Comparison of ENCODE assay signal across 8 cellular contexts in the genomic region with DNA sequence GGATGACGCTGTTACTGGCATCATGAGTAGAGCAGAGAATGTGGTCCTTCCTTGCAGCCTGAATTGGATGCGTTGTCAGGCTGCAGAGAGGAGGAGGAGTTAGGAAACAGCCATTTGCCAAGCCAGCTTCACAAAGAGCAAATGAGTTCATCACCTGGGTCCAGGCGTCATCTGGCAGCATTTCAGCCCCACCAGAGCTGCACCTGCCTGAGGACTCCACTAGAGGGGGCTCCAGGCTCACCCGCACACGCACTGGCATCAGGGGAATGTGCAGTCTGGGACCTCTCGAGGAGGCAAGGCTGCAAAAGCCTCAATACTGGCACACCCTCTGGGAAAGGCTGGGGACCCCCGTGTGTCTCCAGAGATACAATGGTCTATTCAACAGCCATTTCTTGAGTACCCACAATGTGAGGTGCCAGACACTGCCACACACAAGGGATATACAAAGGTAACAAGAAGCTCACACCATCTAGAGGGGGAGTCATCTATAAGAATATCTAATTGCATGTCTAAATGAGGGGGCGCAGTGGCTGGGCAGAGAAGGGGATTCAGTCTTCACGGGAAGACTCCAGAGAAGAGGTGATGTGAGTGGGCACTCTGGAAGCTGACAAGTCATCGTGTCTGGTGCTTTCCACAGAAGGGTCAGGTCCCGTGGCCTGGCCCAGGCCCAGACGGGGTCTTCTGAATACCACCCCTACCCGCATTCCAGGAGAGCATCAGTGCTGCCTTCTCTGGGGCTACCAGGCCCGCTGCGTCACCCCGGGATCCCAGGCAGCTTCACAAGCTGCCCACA. TPM values are rescaled to one million over a fixed set of nuclear protein-coding genes. Genes with fewer than 3 reads are reported as not detected.
DNase-seq lines count a peak whose midpoint lies in the region; ATAC-seq and TF ChIP-seq lines count a peak whose summit lies in the region.

No MANE protein-coding gene starts in this region.

- H3K9me3 Mint-ChIP-seq in activated naive CD8-positive, alpha-beta T cell treated with anti-CD3 and anti-CD28 coated beads, Interleukin-2, amount 50 U/mL, for 24 hours: no peaks in the 10 kb centered on the region

- H3K9me3 ChIP-seq in SJSA1 (replicated peaks): no peaks in the 10 kb centered on the region
- peaks cover 1% of the 10 kb centered on the region for H3K9me3 ChIP-seq in trophoblast cell (ENCODE audit: insufficient read depth, low read depth, low read length)
- no peaks in the 10 kb centered on the region for H3K9me3 ChIP-seq in vagina

- DNase-seq in GM04504 (ENCODE audit: low read depth) (peak; percentile 60), NAMALWA (ENCODE audit: low spot score) (peak; percentile 82), SJSA1 (ENCODE audit: low read depth in 1 of 2, low spot score in 2 of 2) (peak; percentile 57 to 62), head of caudate nucleus (peak; percentile 74 to 95 (median 87)), trophoblast cell (peak; percentile 59 to 77), vagina (ENCODE audit: extremely low spot score in 2 of 2) (no peak)
- DNase-seq in activated naive CD8-positive, alpha-beta T cell treated with anti-CD3 and anti-CD28 coated beads, Interleukin-2, amount 50 U/mL, for 24 hours: peak; percentile 67

- intact Hi-C loops in head of caudate nucleus (cut with DNase I): loop anchor here (2.0 to 5.0 kb wide), 3 partner anchors 71 to 268 kb away; a partner anchor contains a TSS
- intact Hi-C loops in vagina (cut with DNase I): loop anchor here (5.0 kb wide), 1 partner anchor 73 kb away; no protein-coding TSS in a partner anchor

- no peak overlapping the region for H2BK12ac ChIP-seq in trophoblast cell (ENCODE audit: low read length)

- no peak overlapping the region for H3K9ac ChIP-seq in trophoblast cell (ENCODE audit: low read length)

- H3K23ac ChIP-seq in trophoblast cell (ENCODE audit: low read length): no peak overlapping the region

- peaks cover 15% of the 10 kb centered on the region for H3K4me1 Mint-ChIP-seq in activated naive CD8-positive, alpha-beta T cell treated with anti-CD3 and anti-CD28 coated beads, Interleukin-2, amount 50 U/mL, for 24 hours

- H4K8ac ChIP-seq in trophoblast cell (ENCODE audit: low read depth, low read length): no peak overlapping the region

- peaks cover 3% of the 10 kb centered on the region for H3K27me3 Mint-ChIP-seq in activated naive CD8-positive, alpha-beta T cell treated with anti-CD3 and anti-CD28 coated beads, Interleukin-2, amount 50 U/mL, for 24 hours

- H2BK5ac ChIP-seq in trophoblast cell (ENCODE audit: low read depth, low read length, poor library complexity): no peak overlapping the region

- H4K91ac ChIP-seq in trophoblast cell (ENCODE audit: low read depth, low read length): no peak overlapping the region

- H4K12ac ChIP-seq in trophoblast cell (ENCODE audit: low read depth, low read length): no peak overlapping the region

- TF ChIP-seq CTCF in vagina (IDR thresholded peaks at IDR 0.05): peak; percentile 64 to 78 (median 70)

- no peak for TF ChIP-seq POLR2A in vagina (IDR thresholded peaks at IDR 0.05)

- ATAC-seq in activated naive CD8-positive, alpha-beta T cell treated with anti-CD3 and anti-CD28 coated beads, Interleukin-2, amount 50 U/mL, for 24 hours: peak; percentile 71
- ATAC-seq in HG03571 (IDR thresholded peaks at IDR 0.05; ENCODE audit: unreplicated experiment): no peak

- no peak overlapping the region for H3K4me2 ChIP-seq in trophoblast cell (ENCODE audit: low read length)

- H2AFZ ChIP-seq in trophoblast cell (ENCODE audit: insufficient read depth, low read length, poor library complexity): no peak overlapping the region

- H3K4me3 ChIP-seq in SJSA1: no peak overlapping the region
- H3K4me3 ChIP-seq in trophoblast cell (ENCODE audit: low read depth, low read length): no peak overlapping the region
- no peak overlapping the region for H3K4me3 ChIP-seq in vagina

- H2AK5ac ChIP-seq in trophoblast cell (ENCODE audit: low read length): no peak overlapping the region

- H2BK120ac ChIP-seq in trophoblast cell (ENCODE audit: insufficient read depth, low read length, poor library complexity): no peak overlapping the region

- WGBS in trophoblast cell (ENCODE audit: extremely low coverage, insufficient coverage, insufficient read length): no CpG with 5 or more reads among the region's 16 CpGs

- H3K27me3 ChIP-seq in SJSA1 (replicated peaks) (no peaks in the 10 kb centered on the region; the same call in 1 of the 2 replicates), trophoblast cell (ENCODE audit: insufficient read depth, low read length) (no peaks in the 10 kb centered on the region), vagina (no peaks in the 10 kb centered on the region)

- no peak overlapping the region for H3K4ac ChIP-seq in trophoblast cell (ENCODE audit: low read depth, low read length)

- H3K36me3 ChIP-seq in SJSA1: no peaks in the 10 kb centered on the region
- H3K36me3 ChIP-seq in trophoblast cell (ENCODE audit: control insufficient read depth in 1 of 2, insufficient read depth in 2 of 2, low read length in 2 of 2): no peaks in the 10 kb centered on the region
- H3K36me3 ChIP-seq in vagina: peaks cover 0 to 5% of the 10 kb centered on the region in 2 donors

- H3K36me3 Mint-ChIP-seq in activated naive CD8-positive, alpha-beta T cell treated with anti-CD3 and anti-CD28 coated beads, Interleukin-2, amount 50 U/mL, for 24 hours (ENCODE audit: low read depth): no peaks in the 10 kb centered on the region

- H3K27ac ChIP-seq in SJSA1: no peak overlapping the region
- H3K27ac ChIP-seq in trophoblast cell (ENCODE audit: low read depth, low read length): no peak overlapping the region
- H3K27ac ChIP-seq in vagina: no peak overlapping the region

- H3K14ac ChIP-seq in trophoblast cell (ENCODE audit: low read length): no peak overlapping the region

- H3K79me2 ChIP-seq in trophoblast cell (ENCODE audit: control insufficient read depth, insufficient read depth, low read length, poor library complexity): no peaks in the 10 kb centered on the region

- H3K4me3 Mint-ChIP-seq in activated naive CD8-positive, alpha-beta T cell treated with anti-CD3 and anti-CD28 coated beads, Interleukin-2, amount 50 U/mL, for 24 hours: no peak overlapping the region

- H3K27ac Mint-ChIP-seq in activated naive CD8-positive, alpha-beta T cell treated with anti-CD3 and anti-CD28 coated beads, Interleukin-2, amount 50 U/mL, for 24 hours: no peak overlapping the region

- H3K18ac ChIP-seq in trophoblast cell (ENCODE audit: low read length): no peak overlapping the region

- no peaks in the 10 kb centered on the region for H3K79me1 ChIP-seq in trophoblast cell (ENCODE audit: low read length)

- no peaks in the 10 kb centered on the region for H3K4me1 ChIP-seq in SJSA1 (replicated peaks)
- H3K4me1 ChIP-seq in trophoblast cell (ENCODE audit: control insufficient read depth in 1 of 2, insufficient read depth in 2 of 2, low read length in 2 of 2): no peaks in the 10 kb centered on the region
- H3K4me1 ChIP-seq in vagina: no peaks in the 10 kb centered on the region

RNA-seq across cellular contexts. Expression of a gene that starts 53.5 kb away (rescaled TPM):
- not detected in 2 replicates for total RNA-seq in SJSA1 (2014; rRNA removed; shearing (Covaris generic))
- polyA plus RNA-seq in trophoblast cell (2013): not detected in 2 replicates
- total RNA-seq in vagina: 7.4 TPM

Comparison
In these comparisons a context has a peak if more than half of its experiments do, and no peak if none do; other contexts are left out.
1. DNase-seq: peak in GM04504 (single experiment), NAMALWA (single experiment), SJSA1 (2 of 2), activated naive CD8-positive, alpha-beta T cell treated with anti-CD3 and anti-CD28 coated beads, Interleukin-2, amount 50 U/mL, for 24 hours (single experiment), head of caudate nucleus (42 of 42) and trophoblast cell (2 of 2); none in vagina (0 of 2).